Comparison of ENCODE assay signal across 11 cellular contexts in the genomic region with DNA sequence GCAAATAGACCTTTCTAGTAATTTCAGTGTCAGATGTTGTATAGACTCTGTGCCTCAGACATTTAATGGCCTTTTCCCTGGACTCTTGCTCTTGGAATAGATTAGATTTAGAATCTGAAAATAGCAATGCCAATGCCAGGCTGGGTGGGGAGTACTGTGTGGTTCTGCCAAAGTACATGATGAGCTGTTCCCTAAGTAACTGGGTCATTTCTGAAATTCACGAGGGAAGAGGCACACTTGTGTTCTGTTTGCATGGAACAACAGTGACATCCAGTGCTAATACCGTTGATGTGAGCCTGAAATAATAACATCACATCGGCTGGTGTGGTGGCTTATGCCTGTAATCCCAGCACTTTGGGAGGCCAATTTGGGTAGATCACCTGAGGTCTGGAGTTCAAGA.
DNase-seq lines count a peak whose midpoint lies in the region; ATAC-seq lines count a peak whose summit lies in the region.
"Had no signal": no experiment of that assay in that cellular context is flagged by ENCODE, and none has a peak within 500 bp of the region (broad histone marks: within the 10 kb centered on the region; RNA-seq: fewer than 3 reads in every experiment).

No MANE protein-coding gene starts in this region.

- peaks cover 21% of the 10 kb centered on the region for H3K4me1 ChIP-seq in GM23248 (ENCODE audit: insufficient read depth)

- H3K27me3 Mint-ChIP-seq in activated naive CD4-positive, alpha-beta T cell treated with anti-CD3 and anti-CD28 coated beads, Interleukin-2, amount 10 ng/mL, durations not matched to agents 7 days and 5 days: no peaks in the 10 kb centered on the region
- H3K27me3 Mint-ChIP-seq: CD4-positive, alpha-beta T cell had no signal

- in situ Hi-C loops in GM23248 (cut with MboI): no loop called here

- H2AFZ ChIP-seq in GM23248: no peak overlapping the region

- no peaks in the 10 kb centered on the region for H3K4me1 Mint-ChIP-seq in activated naive CD4-positive, alpha-beta T cell treated with anti-CD3 and anti-CD28 coated beads, Interleukin-2, amount 10 ng/mL, durations not matched to agents 7 days and 5 days

- H3K27ac ChIP-seq in GM23248 (no peak overlapping the region), caudate nucleus (ENCODE audit: low read depth, low read length) (peak overlapping the region; percentile 24), layer of hippocampus (ENCODE audit: low read depth, low read length) (peak overlapping the region; percentile 66), temporal lobe (ENCODE audit: low read depth, low read length) (peak overlapping the region; percentile 88)
- H3K27ac ChIP-seq: SJCRH30 had no signal

- no peaks in the 10 kb centered on the region for H3K36me3 ChIP-seq in GM23248 (ENCODE audit: low read depth)
- H3K36me3 ChIP-seq: SJCRH30 had no signal

- WGBS in GM23248 (ENCODE audit: low coverage in 1 of 2, low lambda C conversion rate in 2 of 2, missing lambda C conversion rate in 2 of 2), 2 experiments: 7 to 19% methylated on average over 3 of the region's 3 CpGs

- DNase-seq in GM23248: peak; percentile 39
- peak in 28 of 61 donors; percentile 5 to 70 (median 30) for DNase-seq in caudate nucleus (lab: John Stamatoyannopoulos, UW)
- DNase-seq in D341Med (ENCODE audit: low spot score): no peak
- DNase-seq in activated naive CD4-positive, alpha-beta T cell treated with anti-CD3 and anti-CD28 coated beads, Interleukin-2, amount 10 ng/mL, durations not matched to agents 7 days and 5 days: no peak
- DNase-seq: activated effector memory CD4-positive, alpha-beta T cell treated with anti-CD3 and anti-CD28 coated beads, Interleukin-2, amount 50 U/mL, for 16 hours; CD4-positive, alpha-beta T cell; MV-4-11; SJCRH30 had no signal

- no peaks in the 10 kb centered on the region for H3K9me2 ChIP-seq in GM23248 (ENCODE audit: insufficient read depth)

- peaks cover 1% of the 10 kb centered on the region for H3K9me3 Mint-ChIP-seq in activated naive CD4-positive, alpha-beta T cell treated with anti-CD3 and anti-CD28 coated beads, Interleukin-2, amount 10 ng/mL, durations not matched to agents 7 days and 5 days
- H3K9me3 Mint-ChIP-seq: CD4-positive, alpha-beta T cell had no signal

- H4K20me1 ChIP-seq in GM23248 (ENCODE audit: insufficient read depth): no peaks in the 10 kb centered on the region

- H3K27ac Mint-ChIP-seq in activated naive CD4-positive, alpha-beta T cell treated with anti-CD3 and anti-CD28 coated beads, Interleukin-2, amount 10 ng/mL, durations not matched to agents 7 days and 5 days: no peak overlapping the region
- H3K27ac Mint-ChIP-seq: CD4-positive, alpha-beta T cell had no signal

- no peaks in the 10 kb centered on the region for H3K79me2 ChIP-seq in GM23248 (ENCODE audit: insufficient read depth)

- no peaks in the 10 kb centered on the region for H3K27me3 ChIP-seq in GM23248 (replicated peaks; ENCODE audit: insufficient read depth)
- no peaks in the 10 kb centered on the region for H3K27me3 ChIP-seq in layer of hippocampus (ENCODE audit: control insufficient read depth, insufficient read depth, low read length)
- H3K27me3 ChIP-seq: SJCRH30 had no signal

- no peak overlapping the region for H3K4me2 ChIP-seq in GM23248 (ENCODE audit: unreplicated experiment)

- H3K9me3 ChIP-seq in GM23248 (ENCODE audit: low read depth): no peaks in the 10 kb centered on the region
- H3K9me3 ChIP-seq: SJCRH30 had no signal

- H3K9ac ChIP-seq in GM23248: no peak overlapping the region

- H3F3A ChIP-seq in GM23248 (ENCODE audit: insufficient read depth): peaks cover 12% of the 10 kb centered on the region; the same call in 1 of the 2 replicates

- no peaks in the 10 kb centered on the region for H3K36me3 Mint-ChIP-seq in activated naive CD4-positive, alpha-beta T cell treated with anti-CD3 and anti-CD28 coated beads, Interleukin-2, amount 10 ng/mL, durations not matched to agents 7 days and 5 days

- H3K4me3 Mint-ChIP-seq in activated naive CD4-positive, alpha-beta T cell treated with anti-CD3 and anti-CD28 coated beads, Interleukin-2, amount 10 ng/mL, durations not matched to agents 7 days and 5 days: no peak overlapping the region
- H3K4me3 Mint-ChIP-seq: CD4-positive, alpha-beta T cell had no signal

- ATAC-seq in HG03457 (IDR thresholded peaks at IDR 0.05; ENCODE audit: unreplicated experiment): no peak

- no peak overlapping the region for H3K4me3 ChIP-seq in GM23248
- H3K4me3 ChIP-seq: SJCRH30 had no signal

- CTCF ChIA-PET in activated naive CD4-positive, alpha-beta T cell treated with anti-CD3 and anti-CD28 coated beads, Interleukin-2, amount 10 ng/mL, durations not matched to agents 7 days and 5 days (lab: Charles Lee): no interaction called here
